23 cellular contexts compared by ENCODE assay signal in genomic region chr11:120346233-120346632, GRCh38. TPM values are rescaled to one million over a fixed set of nuclear protein-coding genes. Genes with fewer than 3 reads are reported as not detected.
DNase-seq lines count a peak whose midpoint lies in the region; FAIRE-seq and TF ChIP-seq lines count a peak whose summit lies in the region.
"Had no signal": no experiment of that assay in that cellular context is flagged by ENCODE, and none has a peak within 500 bp of the region (broad histone marks: within the 10 kb centered on the region; RNA-seq: fewer than 3 reads in every experiment).

No MANE protein-coding gene starts in this region.

- H2AFZ ChIP-seq in H1 (ENCODE audit: low read length): no peak overlapping the region
- no peak overlapping the region for H2AFZ ChIP-seq in neural cell (ENCODE audit: low read depth, low read length)

- POLR2A ChIA-PET in H1 (lab: Charles Lee; ENCODE audit: partially characterized antibody): interaction anchor here (1.7 kb wide), 1 partner anchor 10 kb away, joined by 6 read pairs; the partner anchor contains the start of gene ARHGEF12

- no peak overlapping the region for H2BK12ac ChIP-seq in H1 (ENCODE audit: low read depth, low read length)

- H3K23ac ChIP-seq in H1 (ENCODE audit: insufficient read length): no peak overlapping the region

- no peak for TF ChIP-seq RAD21 in H1 (IDR thresholded peaks at IDR 0.05 in 1 of 2, conservative IDR thresholded peaks at IDR 0.05 in 1 of 2; ENCODE audit: low read depth in 2 of 2, low read length in 2 of 2)
- no peak for TF ChIP-seq RAD21 in neural cell (conservative IDR thresholded peaks at IDR 0.05)

- TF ChIP-seq CTCF in H1 (IDR thresholded peaks at IDR 0.05; ENCODE audit: control extremely low read depth in 1 of 3, insufficient read depth in 1 of 3, low read depth in 1 of 3, low read length in 3 of 3): no peak
- TF ChIP-seq CTCF in neural cell (IDR thresholded peaks at IDR 0.05; ENCODE audit: poor library complexity, severe bottlenecking): no peak

- no peaks in the 10 kb centered on the region for H3K9me3 ChIP-seq in H1 (ENCODE audit: insufficient read depth in 2 of 2, low read depth in 1 of 2, low read length in 1 of 2)
- no peaks in the 10 kb centered on the region for H3K9me3 ChIP-seq in neural cell (ENCODE audit: low read length)
- H3K9me3 ChIP-seq in SJCRH30 (replicated peaks): no peaks in the 10 kb centered on the region
- H3K9me3 ChIP-seq: gastroesophageal sphincter, left lung, mucosa of descending colon, upper lobe of left lung had no signal

- DNase-seq in GM19239 (ENCODE audit: insufficient read length, low spot score): no peak
- no peak for DNase-seq in HTR-8/SVneo (ENCODE audit: insufficient read length, low spot score)
- no peak for DNase-seq in H1 (ENCODE audit: low read depth in 1 of 2, low spot score in 2 of 2)
- DNase-seq in activated CD4-positive, CD25-positive, alpha-beta regulatory T cell (lab: John Stamatoyannopoulos, UW): no peak
- no peak for DNase-seq in activated CD8-positive, alpha-beta memory T cell treated with anti-CD3 and anti-CD28 coated beads, Interleukin-2, amount 50 U/mL, for 4 hours
- DNase-seq in SJCRH30: no peak
- DNase-seq: activated CD4-positive, alpha-beta memory T cell treated with anti-CD3 and anti-CD28 coated beads for 36 hours; activated naive CD4-positive, alpha-beta T cell treated with Interleukin-2 at 50 U/mL for 16 hours; activated T-cell treated with anti-CD3 and anti-CD28 coated beads for 4 hours; caudate nucleus; CD8-positive, alpha-beta T cell; H7; left lung; mucosa of descending colon; NCI-H1105 treated with DMSO at 0.1 percent for 48 hours; NCI-H2081; SHP77; spleen; stimulated activated CD4-positive, alpha-beta T cell treated with anti-CD3 and anti-CD28 coated beads, Interleukin-4, amount 100 ng/mL, for 24 hours; T-helper 2 cell; upper lobe of left lung had no signal

- peaks cover 0 to 5% of the 10 kb centered on the region in 2 experiments for H4K20me1 ChIP-seq in H1 (replicated peaks in 1 of 2; ENCODE audit: control insufficient read depth in 1 of 2, insufficient read depth in 2 of 2, low read length in 2 of 2)
- no peaks in the 10 kb centered on the region for H4K20me1 ChIP-seq in neural cell (ENCODE audit: insufficient read depth)

- no peak overlapping the region for H4K8ac ChIP-seq in H1 (ENCODE audit: extremely low read depth, insufficient read depth, low read length)

- H3K14ac ChIP-seq in H1 (ENCODE audit: insufficient read length): no peak overlapping the region

- peaks cover 0 to 87% of the 10 kb centered on the region in 2 experiments; a peak in 3 of 4 replicates for H3K79me2 ChIP-seq in H1 (ENCODE audit: control insufficient read depth in 1 of 2, insufficient read depth in 2 of 2, low read length in 2 of 2)
- peaks cover 74% of the 10 kb centered on the region for H3K79me2 ChIP-seq in neural cell (replicated peaks; ENCODE audit: insufficient read depth, low read length)

- H3K23me2 ChIP-seq in H1 (ENCODE audit: low read depth, low read length): no peaks in the 10 kb centered on the region

- no peak overlapping the region for H3K27ac ChIP-seq in H1 (ENCODE audit: low read depth, low read length)
- peak overlapping the region; percentile 89 for H3K27ac ChIP-seq in neural cell (ENCODE audit: low read length)
- H3K27ac ChIP-seq in SJCRH30: no peak overlapping the region
- H3K27ac ChIP-seq: left lung, spleen had no signal

- no peak overlapping the region for H3K9ac ChIP-seq in H1 (replicated peaks in 1 of 4; ENCODE audit: extremely low read depth in 1 of 4, low read depth in 3 of 4, low read length in 3 of 4)
- H3K9ac ChIP-seq in neural cell (ENCODE audit: low read length): no peak overlapping the region

- H2BK20ac ChIP-seq in H1 (ENCODE audit: low read length): no peak overlapping the region

- H3K79me1 ChIP-seq in H1 (ENCODE audit: low read depth, low read length): peaks cover 3% of the 10 kb centered on the region; the same call in 1 of the 2 replicates

- H4K5ac ChIP-seq in H1 (ENCODE audit: insufficient read length, low read depth, low read length): no peak overlapping the region

- no peak overlapping the region for H2AK5ac ChIP-seq in H1 (ENCODE audit: low read depth, low read length)

- no peak overlapping the region for H3K56ac ChIP-seq in H1 (replicated peaks; ENCODE audit: insufficient read length, low read depth, low read length)

- H2BK15ac ChIP-seq in H1 (ENCODE audit: low read length): no peak overlapping the region

- no peak overlapping the region for H3K18ac ChIP-seq in H1 (ENCODE audit: extremely low read depth, low read length)

- H3K36me3 ChIP-seq in H1 (ENCODE audit: control insufficient read depth in 2 of 4, insufficient read depth in 4 of 4, low read length in 3 of 4) (no peaks in the 10 kb centered on the region), neural cell (ENCODE audit: insufficient read depth, low read length) (no peaks in the 10 kb centered on the region), SJCRH30 (no peaks in the 10 kb centered on the region)
- H3K36me3 ChIP-seq: gastroesophageal sphincter, left lung, spleen, upper lobe of left lung had no signal

- no peak overlapping the region for H2BK120ac ChIP-seq in H1 (replicated peaks; ENCODE audit: low read depth, low read length)

- CTCF ChIA-PET in H1 (lab: Charles Lee; ENCODE audit: partially characterized antibody): interaction anchor here (0.6 to 0.9 kb wide), 2 partner anchors 84 to 670 kb away, joined by 3 read pairs; no protein-coding TSS in a partner anchor

- TF ChIP-seq POLR2A in H1 (IDR thresholded peaks at IDR 0.05; ENCODE audit: control extremely low read depth in 1 of 2, low read depth in 2 of 2, low read length in 2 of 2): no peak

- no peaks in the 10 kb centered on the region for H3K9me2 ChIP-seq in neural cell (ENCODE audit: insufficient read depth, low read length)

- no peak overlapping the region for H3K4ac ChIP-seq in H1 (replicated peaks; ENCODE audit: insufficient read length, low read depth, low read length)

- peak; percentile 35 for FAIRE-seq in GM19239 (lab: Jason Lieb, UNC)
- peak; percentile 79 for FAIRE-seq in HTR-8/SVneo (lab: Jason Lieb, UNC)
- peak; percentile 7 for FAIRE-seq in H1 (lab: Jason Lieb, UNC)

- H3K27me3 ChIP-seq in H1 (replicated peaks in 1 of 4; ENCODE audit: control insufficient read depth in 3 of 4, extremely low read depth in 1 of 4, insufficient read depth in 3 of 4, low read length in 3 of 4) (no peaks in the 10 kb centered on the region), neural cell (ENCODE audit: insufficient read depth, low read depth, low read length) (no peaks in the 10 kb centered on the region), SJCRH30 (no peaks in the 10 kb centered on the region)
- H3K27me3 ChIP-seq: gastroesophageal sphincter, upper lobe of left lung had no signal

- H2BK5ac ChIP-seq in H1 (ENCODE audit: low read depth, low read length): no peak overlapping the region

- H3K4me1 ChIP-seq in H1 (replicated peaks in 1 of 4; ENCODE audit: control insufficient read depth in 3 of 4, insufficient read depth in 4 of 4, low read length in 3 of 4) (no peaks in the 10 kb centered on the region), SJCRH30 (peaks cover 32% of the 10 kb centered on the region)

- no peak for TF ChIP-seq EP300 in H1 (IDR thresholded peaks at IDR 0.05; ENCODE audit: borderline replicate concordance in 1 of 2, low read depth in 2 of 2, low read length in 2 of 2)
- no peak for TF ChIP-seq EP300 in neural cell (conservative IDR thresholded peaks at IDR 0.05; ENCODE audit: poor library complexity, severe bottlenecking)

- no peak overlapping the region for H3K4me3 ChIP-seq in H1 (ENCODE audit: extremely low read depth in 1 of 4, insufficient read depth in 2 of 4, low read depth in 3 of 4, low read length in 4 of 4)
- peak overlapping the region; percentile 39 for H3K4me3 ChIP-seq in neural cell (ENCODE audit: low read length)
- H3K4me3 ChIP-seq in SJCRH30: no peak overlapping the region
- H3K4me3 ChIP-seq: gastroesophageal sphincter, left lung, mucosa of descending colon, spleen, upper lobe of left lung had no signal

- no peaks in the 10 kb centered on the region for H3F3A ChIP-seq in neural cell (ENCODE audit: insufficient read depth, low read length, poor library complexity, severe bottlenecking)

- H3K4me2 ChIP-seq in H1 (ENCODE audit: insufficient read depth in 1 of 2, low read depth in 2 of 2, low read length in 2 of 2): no peak overlapping the region
- H3K4me2 ChIP-seq in neural cell (ENCODE audit: low read length): peak overlapping the region; percentile 15

- no peak overlapping the region for H4K91ac ChIP-seq in H1 (replicated peaks; ENCODE audit: insufficient read length, low read length)

- WGBS in H1 (ENCODE audit: extremely low coverage in 1 of 2, insufficient coverage in 1 of 2, insufficient read length in 1 of 2, insufficient replicate concordance in 2 of 2, low coverage in 1 of 2, low lambda C conversion rate in 2 of 2, missing lambda C conversion rate in 1 of 2), 2 experiments: 74% methylated on average over 1 of the region's 1 CpG; no CpG with 5 or more reads in 1 of the 2 experiments

RNA-seq across cellular contexts. Expression of gene ARHGEF12, which starts 10.0 kb away (rescaled TPM):
- 31.2 and 33.7 TPM in 2 replicates for total RNA-seq in H1 (2021; fragmentation: NEBNext Ultra II Directional; extraction: Animal tissue kit (Norgen Biotek cat#: 25700))
- polyA plus RNA-seq in H1 (2011; rRNA removed) (3.7 and 5.1 TPM in 2 replicates), neural cell (93.4 and 95.9 TPM in 2 replicates)
- polyA plus RNA-seq in H1 (2011; cell fraction: cytosol; rRNA removed): 7.2 TPM
- polyA plus RNA-seq in H1 (2011; cell fraction: nucleus; rRNA removed): 7.9 TPM
- 9.8 to 15.0 TPM (median 12.8 TPM) in 4 replicates for polyA plus RNA-seq in H1 (2012, experiment 1 of 2)
- 0.60 TPM for polyA plus RNA-seq in H1 (2012, experiment 2 of 2)
- 10.5 TPM for polyA plus RNA-seq in H1 (2013, experiment 1 of 2)
- polyA plus RNA-seq in H1 (2013, experiment 2 of 2): 10.2 TPM
- polyA minus RNA-seq in H1 (2011; rRNA and poly(A)+ RNA removed): 32.5 and 43.1 TPM in 2 replicates
- 21.2 TPM for polyA minus RNA-seq in H1 (2011; cell fraction: cytosol; rRNA and poly(A)+ RNA removed)
- 57.4 TPM for polyA minus RNA-seq in H1 (2011; cell fraction: nucleus; rRNA and poly(A)+ RNA removed)
- 366 and 427 TPM in 2 replicates for polyA minus RNA-seq in neural cell
- total RNA-seq in SJCRH30 (2014; rRNA removed; shearing (Covaris generic)): 34.0 and 36.2 TPM in 2 replicates

RNA-seq across cellular contexts. Expression of gene TLCD5, which starts 21.1 kb away (rescaled TPM):
- 9.5 TPM in 2 replicates for total RNA-seq in H1 (2021; fragmentation: NEBNext Ultra II Directional; extraction: Animal tissue kit (Norgen Biotek cat#: 25700))
- 7.7 and 10.1 TPM in 2 replicates for polyA plus RNA-seq in H1 (2011; rRNA removed)
- polyA plus RNA-seq in H1 (2011; cell fraction: cytosol; rRNA removed): 8.8 TPM
- 7.6 TPM for polyA plus RNA-seq in H1 (2011; cell fraction: nucleus; rRNA removed)
- 5.7 to 7.8 TPM (median 7.3 TPM) in 4 replicates for polyA plus RNA-seq in H1 (2012, experiment 1 of 2)
- polyA plus RNA-seq in H1 (2012, experiment 2 of 2): 2.2 TPM
- polyA plus RNA-seq in H1 (2013, experiment 1 of 2): 7.3 TPM
- 7.9 TPM for polyA plus RNA-seq in H1 (2013, experiment 2 of 2)
- 13.6 and 15.0 TPM in 2 replicates for polyA minus RNA-seq in H1 (2011; rRNA and poly(A)+ RNA removed)
- 4.2 TPM for polyA minus RNA-seq in H1 (2011; cell fraction: cytosol; rRNA and poly(A)+ RNA removed)
- polyA minus RNA-seq in H1 (2011; cell fraction: nucleus; rRNA and poly(A)+ RNA removed): 9.3 TPM
- 23.4 and 31.1 TPM in 2 replicates for polyA plus RNA-seq in neural cell
- polyA minus RNA-seq in neural cell: 24.8 and 28.4 TPM in 2 replicates
- 1.4 and 2.2 TPM in 2 replicates for total RNA-seq in SJCRH30 (2014; rRNA removed; shearing (Covaris generic))
